ENCODE assay signal across 9 cellular contexts in the genomic region with DNA sequence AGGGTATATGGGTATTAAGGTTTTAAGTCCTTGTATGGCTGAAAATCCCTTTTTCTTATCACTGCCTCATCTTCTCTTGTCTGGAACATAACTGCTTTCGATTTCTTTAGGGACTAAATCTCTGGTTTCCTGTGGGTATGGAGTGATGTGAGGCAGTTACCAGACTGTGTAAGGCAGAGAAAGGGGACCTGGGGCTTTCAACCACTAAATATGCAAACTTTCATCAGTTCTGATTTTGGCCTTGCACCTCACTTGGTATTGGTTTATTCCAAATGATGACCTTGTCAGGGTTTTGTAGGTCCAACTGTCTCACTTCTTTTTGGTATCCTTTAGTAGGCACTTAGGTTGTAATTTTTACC. TPM values are rescaled to one million over a fixed set of nuclear protein-coding genes. Genes with fewer than 3 reads are reported as not detected.
A peak's percentile ranks its signal among the peaks of the same experiment; 100 is the strongest.
DNase-seq lines count a peak whose midpoint lies in the region; ATAC-seq, FAIRE-seq and TF ChIP-seq lines count a peak whose summit lies in the region.
"Had no signal": no experiment of that assay in that cellular context is flagged by ENCODE, and none has a peak within 500 bp of the region (broad histone marks: within the 10 kb centered on the region; RNA-seq: fewer than 3 reads in every experiment).

No MANE protein-coding gene starts in this region.

- 88% methylated on average over 1 of the region's 1 CpG; no CpG with 5 or more reads in 1 of the 2 experiments for WGBS in endodermal cell (ENCODE audit: insufficient coverage in 1 of 2, insufficient read length in 1 of 2), 2 experiments
- 36 to 59% (median 53%) methylated on average over 1 of the region's 1 CpG for WGBS in small intestine, 3 donors

- no peak overlapping the region for H3K27ac Mint-ChIP-seq in endodermal cell

- TF ChIP-seq CTCF in mucosa of descending colon (IDR thresholded peaks at IDR 0.05) (no peak), endodermal cell (conservative IDR thresholded peaks at IDR 0.05) (no peak)

- H3K27me3 Mint-ChIP-seq in endodermal cell (ENCODE audit: insufficient read depth): no peaks in the 10 kb centered on the region

- H3K9me3 Mint-ChIP-seq in endodermal cell: no peaks in the 10 kb centered on the region

- H3K36me3 ChIP-seq in mucosa of descending colon (ENCODE audit: low read depth): no peaks in the 10 kb centered on the region
- H3K36me3 ChIP-seq in endodermal cell (ENCODE audit: control insufficient read depth, insufficient read depth, low read length): peaks cover 41% of the 10 kb centered on the region
- no peaks in the 10 kb centered on the region for H3K36me3 ChIP-seq in small intestine (ENCODE audit: control insufficient read depth in 2 of 2, insufficient read depth in 2 of 2, low read length in 2 of 2)

- H3K36me3 Mint-ChIP-seq in endodermal cell (ENCODE audit: low read depth): peaks cover 36% of the 10 kb centered on the region

- H3K9me3 ChIP-seq in mucosa of descending colon: no peaks in the 10 kb centered on the region
- H3K9me3 ChIP-seq in endodermal cell (ENCODE audit: control insufficient read depth, low read length): no peaks in the 10 kb centered on the region
- H3K9me3 ChIP-seq in small intestine (ENCODE audit: control insufficient read depth, low read depth): no peaks in the 10 kb centered on the region

- H3K4me3 Mint-ChIP-seq in endodermal cell: no peak overlapping the region

- H3K4me1 Mint-ChIP-seq in endodermal cell: peaks cover 14% of the 10 kb centered on the region

- FAIRE-seq in small intestine (lab: Jason Lieb, UNC): no peak
- FAIRE-seq: bronchial epithelial cell had no signal

- intact Hi-C loops in mucosa of descending colon (cut with DNase I, micrococcal nuclease): no loop called here

- H3K27ac ChIP-seq in endodermal cell (ENCODE audit: low read depth, low read length) (no peak overlapping the region), small intestine (ENCODE audit: low read depth in 1 of 2, low read length in 1 of 2) (no peak overlapping the region)

- H3K4me1 ChIP-seq in mucosa of descending colon (ENCODE audit: low read depth): no peaks in the 10 kb centered on the region
- no peaks in the 10 kb centered on the region for H3K4me1 ChIP-seq in endodermal cell (ENCODE audit: control insufficient read depth, insufficient read depth, low read length)
- peaks cover 6 to 14% of the 10 kb centered on the region in 2 donors for H3K4me1 ChIP-seq in small intestine (ENCODE audit: control insufficient read depth in 2 of 2, insufficient read depth in 1 of 2, low read depth in 1 of 2, low read length in 1 of 2)

- H3K4me3 ChIP-seq in mucosa of descending colon (no peak overlapping the region), endodermal cell (ENCODE audit: low read length) (no peak overlapping the region), small intestine (ENCODE audit: low read depth in 1 of 2, low read length in 2 of 2) (no peak overlapping the region)

- DNase-seq in NAMALWA (ENCODE audit: low spot score) (peak; percentile 34), mucosa of descending colon (no peak), endodermal cell (no peak), small intestine (no peak), NCI-H1694 (lab: John Stamatoyannopoulos, UW) (no peak), NCI-H146 (lab: John Stamatoyannopoulos, UW) (no peak)

- H3K27me3 ChIP-seq in endodermal cell (ENCODE audit: control insufficient read depth, insufficient read depth, low read length, poor library complexity, severe bottlenecking): no peaks in the 10 kb centered on the region
- no peaks in the 10 kb centered on the region for H3K27me3 ChIP-seq in small intestine (ENCODE audit: control insufficient read depth in 2 of 2, insufficient read depth in 2 of 2, low read length in 2 of 2)

- no peak overlapping the region for H3K9ac ChIP-seq in endodermal cell (ENCODE audit: extremely low read depth, low read length, poor library complexity, severe bottlenecking)

- ATAC-seq in GM18858 (IDR thresholded peaks at IDR 0.05; ENCODE audit: unreplicated experiment) (peak; percentile 47), GM21717 (IDR thresholded peaks at IDR 0.05; ENCODE audit: unreplicated experiment) (peak; percentile 66), mucosa of descending colon (peak; percentile 47)

RNA-seq across cellular contexts. Expression of gene MAP4K4, which starts 9.3 kb away (rescaled TPM):
- 10 to 100 TPM; 26.4 to 54.6 (median 34.2) TPM for total RNA-seq in mucosa of descending colon
- total RNA-seq in endodermal cell: 100 to 1,000 TPM; 130 to 142 TPM
- 156 TPM for polyA plus RNA-seq in endodermal cell (2013, experiment 1 of 2)
- polyA plus RNA-seq in endodermal cell (2013, experiment 2 of 2): 139 TPM
- 10 to 100 TPM in 1 of 3 donors, 1 to 10 TPM in 2; 8.5 to 18.1 (median 9.5) TPM for polyA plus RNA-seq in small intestine
